21 cellular contexts compared by ENCODE assay signal in genomic region chr18:6741786-6742185, GRCh38. TPM values are rescaled to one million over a fixed set of nuclear protein-coding genes. Genes with fewer than 3 reads are reported as not detected.
DNase-seq lines count a peak whose midpoint lies in the region; ATAC-seq, FAIRE-seq and TF ChIP-seq lines count a peak whose summit lies in the region.
"Had no signal": no experiment of that assay in that cellular context is flagged by ENCODE, and none has a peak within 500 bp of the region (broad histone marks: within the 10 kb centered on the region; RNA-seq: fewer than 3 reads in every experiment).

No MANE protein-coding gene starts in this region.

- TF ChIP-seq POLR2A in sigmoid colon (IDR thresholded peaks at IDR 0.05) (no peak), uterus (IDR thresholded peaks at IDR 0.05) (no peak)

- H3K27me3 ChIP-seq in astrocyte (ENCODE audit: insufficient read depth, low read length) (no peaks in the 10 kb centered on the region), sigmoid colon (no peaks in the 10 kb centered on the region), uterus (no peaks in the 10 kb centered on the region)
- H3K27me3 ChIP-seq: BLaER1 treated with 17β-estradiol and CSF1 and Interleukin-3, amounts not matched to agents 10 nM and 100 nM had no signal

- no peak for TF ChIP-seq CTCF in astrocyte (IDR thresholded peaks at IDR 0.05; ENCODE audit: insufficient read depth, low read depth, low read length)
- no peak for TF ChIP-seq CTCF in sigmoid colon (IDR thresholded peaks at IDR 0.05)
- no peak for TF ChIP-seq CTCF in uterus (IDR thresholded peaks at IDR 0.05)

- H3K36me3 Mint-ChIP-seq in astrocyte (ENCODE audit: low read depth, unreplicated experiment): no peaks in the 10 kb centered on the region
- no peaks in the 10 kb centered on the region for H3K36me3 Mint-ChIP-seq in activated naive CD8-positive, alpha-beta T cell treated with anti-CD3 and anti-CD28 coated beads for 36 hours
- H3K36me3 Mint-ChIP-seq: natural killer cell treated with Interleukin-12 subunit alpha and Interleukin-12 subunit beta and Interleukin-15 and Interleukin-18, amount 100 ng/mL, for 72 hours had no signal

- no peak for ATAC-seq in GM21515 (IDR thresholded peaks at IDR 0.05; ENCODE audit: unreplicated experiment)
- ATAC-seq: activated CD4-positive, CD25-positive, alpha-beta regulatory T cell treated with anti-CD3 and anti-CD28 coated beads, Interleukin-2, amount 50 U/mL, for 24 hours; natural killer cell treated with Interleukin-12 subunit alpha and Interleukin-12 subunit beta and Interleukin-15 and Interleukin-18, amount 100 ng/mL, for 72 hours had no signal

- no peak for FAIRE-seq in astrocyte (lab: Jason Lieb, UNC)
- FAIRE-seq: GM12891 had no signal

- H3K27ac ChIP-seq in astrocyte (ENCODE audit: low read depth, low read length) (peak overlapping the region; percentile 92), sigmoid colon (peak overlapping the region; percentile 4 to 54 (median 50)), uterus (peak overlapping the region; percentile 24 to 69)
- H3K27ac ChIP-seq: BLaER1 treated with 17β-estradiol and CSF1 and Interleukin-3, amounts not matched to agents 10 nM and 100 nM had no signal

- H3K4me1 ChIP-seq in astrocyte (ENCODE audit: insufficient read depth, low read length) (peaks cover 28% of the 10 kb centered on the region), sigmoid colon (peaks cover 0 to 12% (median 7%) of the 10 kb centered on the region in 4 donors), uterus (no peaks in the 10 kb centered on the region)
- H3K4me1 ChIP-seq: BLaER1 treated with 17β-estradiol and CSF1 and Interleukin-3, amounts not matched to agents 10 nM and 100 nM had no signal

- WGBS in sigmoid colon, 2 donors: 83 to 90% methylated on average over 2 of the region's 2 CpGs

- peak overlapping the region; percentile 23 for H2AFZ ChIP-seq in astrocyte (ENCODE audit: low read depth, low read length)

- peaks cover 63% of the 10 kb centered on the region for H3K4me1 Mint-ChIP-seq in astrocyte (ENCODE audit: low read depth, unreplicated experiment)
- no peaks in the 10 kb centered on the region for H3K4me1 Mint-ChIP-seq in activated naive CD8-positive, alpha-beta T cell treated with anti-CD3 and anti-CD28 coated beads for 36 hours

- peak overlapping the region; percentile 98 for H3K27ac Mint-ChIP-seq in astrocyte (ENCODE audit: unreplicated experiment)
- H3K27ac Mint-ChIP-seq in activated naive CD8-positive, alpha-beta T cell treated with anti-CD3 and anti-CD28 coated beads for 36 hours: no peak overlapping the region
- H3K27ac Mint-ChIP-seq: natural killer cell treated with Interleukin-12 subunit alpha and Interleukin-12 subunit beta and Interleukin-15 and Interleukin-18, amount 100 ng/mL, for 72 hours had no signal

- intact Hi-C loops in sigmoid colon (cut with DNase I): no loop called here
- intact Hi-C loops in uterus (cut with DNase I; ENCODE audit: low total_unique reads): no loop called here

- no peak overlapping the region for H3K4me3 Mint-ChIP-seq in astrocyte (ENCODE audit: unreplicated experiment)
- no peak overlapping the region for H3K4me3 Mint-ChIP-seq in activated naive CD8-positive, alpha-beta T cell treated with anti-CD3 and anti-CD28 coated beads for 36 hours
- H3K4me3 Mint-ChIP-seq: natural killer cell treated with Interleukin-12 subunit alpha and Interleukin-12 subunit beta and Interleukin-15 and Interleukin-18, amount 100 ng/mL, for 72 hours had no signal

- peak overlapping the region; percentile 77 for H3K9ac ChIP-seq in astrocyte (ENCODE audit: low read length)
- H3K9ac ChIP-seq: BLaER1 treated with 17β-estradiol and CSF1 and Interleukin-3, amounts not matched to agents 10 nM and 100 nM had no signal

- DNase-seq in astrocyte (ENCODE audit: low read depth) (no peak), fibroblast of peridontal ligament (ENCODE audit: extremely low read depth) (peak; percentile 53), sigmoid colon (no peak), uterus (no peak), HuH-7 (ENCODE audit: low spot score) (no peak)
- no peak for DNase-seq in activated naive CD8-positive, alpha-beta T cell treated with anti-CD3 and anti-CD28 coated beads for 36 hours
- DNase-seq: activated effector memory CD4-positive, alpha-beta T cell treated with Interleukin-2 at 50 U/mL for 16 hours; DMS 273 treated with DMSO at 0.1 percent for 48 hours; GF-D8; NCI-H1930; NCI-H510A; retina; Right ventricle myocardium superior; stimulated activated CD4-positive, alpha-beta T cell treated with anti-CD3 and anti-CD28 coated beads, Interleukin-2, amount 100 ng/mL, for 24 hours; T-helper 9 cell had no signal

- no peak for TF ChIP-seq EP300 in sigmoid colon (IDR thresholded peaks at IDR 0.05)

- peaks cover 1% of the 10 kb centered on the region for H3K9me3 Mint-ChIP-seq in astrocyte (ENCODE audit: unreplicated experiment)
- H3K9me3 Mint-ChIP-seq in activated naive CD8-positive, alpha-beta T cell treated with anti-CD3 and anti-CD28 coated beads for 36 hours: no peaks in the 10 kb centered on the region

- no peak overlapping the region for H3K4me3 ChIP-seq in astrocyte (ENCODE audit: insufficient read depth, low read depth, low read length)
- H3K4me3 ChIP-seq in sigmoid colon: no peak overlapping the region
- H3K4me3 ChIP-seq in uterus: no peak overlapping the region
- H3K4me3 ChIP-seq: BLaER1 treated with 17β-estradiol and CSF1 and Interleukin-3, amounts not matched to agents 10 nM and 100 nM; lung had no signal

- H3K9me3 ChIP-seq in astrocyte (ENCODE audit: insufficient read depth, low read depth, low read length) (no peaks in the 10 kb centered on the region), sigmoid colon (no peaks in the 10 kb centered on the region), uterus (no peaks in the 10 kb centered on the region)
- H3K9me3 ChIP-seq: BLaER1 treated with 17β-estradiol and CSF1 and Interleukin-3, amounts not matched to agents 10 nM and 100 nM had no signal

- H3K4me2 ChIP-seq in astrocyte (ENCODE audit: low read length): peak overlapping the region; percentile 77
- H3K4me2 ChIP-seq: BLaER1 treated with 17β-estradiol and CSF1 and Interleukin-3, amounts not matched to agents 10 nM and 100 nM had no signal

- no peaks in the 10 kb centered on the region for H3K36me3 ChIP-seq in astrocyte (ENCODE audit: insufficient read depth, low read length)
- no peaks in the 10 kb centered on the region for H3K36me3 ChIP-seq in sigmoid colon
- H3K36me3 ChIP-seq in uterus: no peaks in the 10 kb centered on the region
- H3K36me3 ChIP-seq: BLaER1 treated with 17β-estradiol and CSF1 and Interleukin-3, amounts not matched to agents 10 nM and 100 nM had no signal

- no peaks in the 10 kb centered on the region for H3K27me3 Mint-ChIP-seq in astrocyte (ENCODE audit: low read depth, unreplicated experiment)
- peaks cover 3% of the 10 kb centered on the region for H3K27me3 Mint-ChIP-seq in activated naive CD8-positive, alpha-beta T cell treated with anti-CD3 and anti-CD28 coated beads for 36 hours
- H3K27me3 Mint-ChIP-seq: natural killer cell treated with Interleukin-12 subunit alpha and Interleukin-12 subunit beta and Interleukin-15 and Interleukin-18, amount 100 ng/mL, for 72 hours had no signal

- no peaks in the 10 kb centered on the region for H3K79me2 ChIP-seq in astrocyte (ENCODE audit: insufficient read depth, low read length)

- no peaks in the 10 kb centered on the region for H4K20me1 ChIP-seq in astrocyte (ENCODE audit: insufficient read depth, low read length)
- H4K20me1 ChIP-seq: BLaER1 treated with 17β-estradiol and CSF1 and Interleukin-3, amounts not matched to agents 10 nM and 100 nM had no signal

RNA-seq across cellular contexts. Expression of gene ARHGAP28, which starts 12.3 kb away (rescaled TPM):
- 15.5 and 16.6 TPM in 2 replicates for total RNA-seq in astrocyte
- total RNA-seq in sigmoid colon: 10 to 100 TPM in 1 of 4 donors, 1 to 10 TPM in 3; 4.3 to 13.2 (median 9.0) TPM
- 1 to 10 TPM in 2 of 3 donors, under 1 TPM in 1; 0.23 to 2.4 (median 1.0) TPM for polyA plus RNA-seq in sigmoid colon
- 10 to 100 TPM in 2 of 4 donors, 1 to 10 TPM in 2; 1.0 to 39.0 (median 8.7) TPM for total RNA-seq in uterus
- not detected for total RNA-seq in activated naive CD8-positive, alpha-beta T cell treated with anti-CD3 and anti-CD28 coated beads for 36 hours
- total RNA-seq: natural killer cell treated with Interleukin-12 subunit alpha and Interleukin-12 subunit beta and Interleukin-15 and Interleukin-18, amount 100 ng/mL, for 72 hours had no signal
